ENCODE assay signal across 2 cellular contexts in genomic region chr12:46242569-46242968, GRCh38.
TF ChIP-seq lines count a peak whose summit lies in the region.

No MANE protein-coding gene starts in this region.

TF ChIP-seq in HCT116, 20 proteins besides CTCF, POLR2A, EP300 and RAD21:
- TF ChIP-seq CEBPB (IDR thresholded peaks at IDR 0.05; ENCODE audit: low read depth) = no peak
- TF ChIP-seq ATF3 (IDR thresholded peaks at IDR 0.05) = no peak
- TF ChIP-seq REST (IDR thresholded peaks at IDR 0.05; ENCODE audit: low read depth) = no peak
- no peak for TF ChIP-seq ZBTB33 (IDR thresholded peaks at IDR 0.05; ENCODE audit: extremely low read depth, insufficient replicate concordance, low read length)
- no peak for TF ChIP-seq SIN3A (IDR thresholded peaks at IDR 0.05; ENCODE audit: low read depth)
- no peak for TF ChIP-seq CBX3 (IDR thresholded peaks at IDR 0.05; ENCODE audit: low read depth)
- TF ChIP-seq ZFX (IDR thresholded peaks at IDR 0.05) = no peak
- TF ChIP-seq EGR1 (IDR thresholded peaks at IDR 0.05; ENCODE audit: low read depth) = no peak
- no peak for TF ChIP-seq YY1 (IDR thresholded peaks at IDR 0.05; ENCODE audit: extremely low read depth, insufficient replicate concordance, low read depth, low read length)

TF ChIP-seq in K562, 482 proteins besides CTCF, POLR2A, EP300 and RAD21:
- TF ChIP-seq ZNF436 (CRISPR knock-in tag; IDR thresholded peaks at IDR 0.05) = no peak
- peak; percentile 64 for TF ChIP-seq ZNF121 (CRISPR knock-in tag; conservative IDR thresholded peaks at IDR 0.05)
